Comparison of ENCODE assay signal across 24 cellular contexts in the genomic region with DNA sequence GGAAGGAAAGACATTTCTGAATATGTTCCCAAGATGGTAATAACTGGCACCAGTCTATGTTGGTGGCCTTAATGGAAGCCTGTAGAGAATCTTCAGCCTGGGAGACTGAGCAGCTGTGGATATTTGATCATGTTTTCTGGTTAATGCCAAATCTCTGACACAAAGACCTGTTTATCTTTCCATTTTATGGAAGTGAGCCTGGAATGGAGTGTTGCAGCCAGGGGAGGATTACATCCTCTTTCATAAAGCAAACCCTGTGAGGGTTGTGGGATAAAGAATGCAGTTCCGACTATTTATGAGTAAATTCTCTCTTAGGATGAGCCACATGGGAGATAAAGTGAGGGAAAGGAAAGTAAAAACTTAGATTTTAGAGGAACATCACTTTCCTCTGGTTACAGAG.
"Had no signal": no experiment of that assay in that cellular context is flagged by ENCODE, and none has a peak within 500 bp of the region (broad histone marks: within the 10 kb centered on the region; RNA-seq: fewer than 3 reads in every experiment).

No MANE protein-coding gene starts in this region.

- H3K4me1 ChIP-seq: gastrocnemius medialis, heart right ventricle, parathyroid adenoma, prostate gland, right lobe of liver, suprapubic skin, thyroid gland had no signal

- H3K27me3 ChIP-seq: dorsolateral prefrontal cortex, esophagus muscularis mucosa, gastrocnemius medialis, heart right ventricle, right lobe of liver, suprapubic skin, thyroid gland had no signal

- DNase-seq: cortex of kidney; dorsolateral prefrontal cortex; effector memory CD4-positive, alpha-beta T cell; gastrocnemius medialis; heart right ventricle; kidney; left colon; left ventricle myocardium superior; mesenchymal stem cell; midbrain; occipital lobe; retina; right lobe of liver; stimulated activated CD4-positive, alpha-beta T cell treated with anti-CD3 and anti-CD28 coated beads, Interleukin-2, amount 100 ng/mL, for 24 hours; stimulated activated naive CD4-positive, alpha-beta T cell; thyroid gland had no signal

- H3K36me3 ChIP-seq: esophagus muscularis mucosa, gastrocnemius medialis, heart right ventricle, prostate gland, right lobe of liver, suprapubic skin, thyroid gland had no signal

- H3K4me3 ChIP-seq: dorsolateral prefrontal cortex, esophagus muscularis mucosa, gastrocnemius medialis, heart right ventricle, lung, prostate gland, right lobe of liver, skin epidermis, suprapubic skin, thyroid gland had no signal

- H3K9me3 ChIP-seq: esophagus muscularis mucosa, gastrocnemius medialis, prostate gland, right lobe of liver, suprapubic skin, thyroid gland had no signal

- ATAC-seq: gastrocnemius medialis; heart right ventricle; left colon; left ventricle myocardium superior; natural killer cell treated with Interleukin-12 subunit alpha and Interleukin-12 subunit beta and Interleukin-15 and Interleukin-18, amount 100 ng/mL, for 72 hours; right lobe of liver had no signal

- H3K27ac ChIP-seq: dorsolateral prefrontal cortex, epithelial cell of prostate, esophagus muscularis mucosa, gastrocnemius medialis, heart right ventricle, parathyroid adenoma, prostate gland, right lobe of liver, skin epidermis, suprapubic skin, thyroid gland had no signal
